18 cellular contexts compared by ENCODE assay signal in genomic region chr16:31083081-31083480, GRCh38.
"Had no signal": no experiment of that assay in that cellular context is flagged by ENCODE, and none has a peak within 500 bp of the region (broad histone marks: within the 10 kb centered on the region; RNA-seq: fewer than 3 reads in every experiment).

No MANE protein-coding gene starts in this region.

- H3K27ac Mint-ChIP-seq: activated naive CD8-positive, alpha-beta T cell treated with anti-CD3 and anti-CD28 coated beads for 36 hours; activated T-helper 1 cell treated with anti-CD3 and anti-CD28 coated beads, Interleukin-12 subunit alpha, Interleukin-12 subunit beta, Interleukin-2, Interleukin-4 antibody, amounts not matched to agents 30 ng/mL and 10 ng/mL and 1 ng/mL, durations not matched to agents 14 hours and 24 hours and 36 hours had no signal

- H3K9me3 Mint-ChIP-seq: activated naive CD8-positive, alpha-beta T cell treated with anti-CD3 and anti-CD28 coated beads for 36 hours; activated T-helper 1 cell treated with anti-CD3 and anti-CD28 coated beads, Interleukin-12 subunit alpha, Interleukin-12 subunit beta, Interleukin-2, Interleukin-4 antibody, amounts not matched to agents 30 ng/mL and 10 ng/mL and 1 ng/mL, durations not matched to agents 14 hours and 24 hours and 36 hours; brain; memory B cell; naive thymus-derived CD8-positive, alpha-beta T cell had no signal

- H3K9me3 ChIP-seq: esophagus squamous epithelium, left ventricle myocardium inferior had no signal

- H3K27me3 Mint-ChIP-seq: activated naive CD8-positive, alpha-beta T cell treated with anti-CD3 and anti-CD28 coated beads for 36 hours; brain; memory B cell; naive thymus-derived CD8-positive, alpha-beta T cell had no signal

- H3K4me3 ChIP-seq: coronary artery, esophagus squamous epithelium, left ventricle myocardium inferior, smooth muscle cell had no signal

- H3K27ac ChIP-seq: esophagus squamous epithelium, left ventricle myocardium inferior had no signal

- ATAC-seq: activated CD8-positive, alpha-beta T cell treated with anti-CD3 and anti-CD28 coated beads, Interleukin-2, amount 10 ng/mL, durations not matched to agents 7 days and 5 days; naive thymus-derived CD8-positive, alpha-beta T cell; stimulated activated naive CD8-positive, alpha-beta T cell treated with anti-CD3 and anti-CD28 coated beads, Interleukin-15, Interleukin-2, amounts not matched to agents 100 U/mL and 50 U/mL, for 24 hours had no signal

- H3K27me3 ChIP-seq: esophagus squamous epithelium had no signal

- H3K4me3 Mint-ChIP-seq: activated CD8-positive, alpha-beta T cell treated with anti-CD3 and anti-CD28 coated beads, Interleukin-2, amount 10 ng/mL, durations not matched to agents 7 days and 5 days; activated naive CD8-positive, alpha-beta T cell treated with anti-CD3 and anti-CD28 coated beads for 36 hours; activated T-helper 1 cell treated with anti-CD3 and anti-CD28 coated beads, Interleukin-12 subunit alpha, Interleukin-12 subunit beta, Interleukin-2, Interleukin-4 antibody, amounts not matched to agents 30 ng/mL and 10 ng/mL and 1 ng/mL, durations not matched to agents 14 hours and 24 hours and 36 hours; memory B cell had no signal

- DNase-seq: activated CD4-positive, alpha-beta T cell treated with anti-CD3 and anti-CD28 coated beads for 48 hours; activated CD8-positive, alpha-beta memory T cell treated with anti-CD3 and anti-CD28 coated beads, Interleukin-2, amount 50 U/mL, for 48 hours; activated CD8-positive, alpha-beta T cell treated with anti-CD3 and anti-CD28 coated beads, Interleukin-2, amount 10 ng/mL, durations not matched to agents 7 days and 5 days; activated naive CD8-positive, alpha-beta T cell treated with anti-CD3 and anti-CD28 coated beads for 36 hours; central memory CD4-positive, alpha-beta T cell; esophagus squamous epithelium; hypothalamus; left ventricle myocardium inferior; retina; stimulated activated CD4-positive, alpha-beta T cell treated with anti-CD3 and anti-CD28 coated beads, Interleukin-4, amount 100 ng/mL, for 4 hours; stimulated activated CD8-positive, alpha-beta memory T cell treated with anti-CD3 and anti-CD28 coated beads, Interleukin-4, amount 100 ng/mL, for 48 hours; stimulated activated naive CD8-positive, alpha-beta T cell treated with anti-CD3 and anti-CD28 coated beads, Interleukin-15, Interleukin-2, amounts not matched to agents 100 U/mL and 50 U/mL, for 24 hours had no signal
